ENCODE assay signal across 25 cellular contexts in genomic region chr1:164700683-164701082, GRCh38.
DNase-seq lines count a peak whose midpoint lies in the region; ATAC-seq, FAIRE-seq and TF ChIP-seq lines count a peak whose summit lies in the region.
"Had no signal": no experiment of that assay in that cellular context is flagged by ENCODE, and none has a peak within 500 bp of the region (broad histone marks: within the 10 kb centered on the region; RNA-seq: fewer than 3 reads in every experiment).

No MANE protein-coding gene starts in this region.

- H3K27me3 ChIP-seq in body of pancreas: no peaks in the 10 kb centered on the region
- H3K27me3 ChIP-seq in esophagus squamous epithelium: no peaks in the 10 kb centered on the region
- no peaks in the 10 kb centered on the region for H3K27me3 ChIP-seq in psoas muscle (ENCODE audit: insufficient read depth in 3 of 3, low read length in 2 of 3)
- H3K27me3 ChIP-seq: ascending aorta, hepatocyte had no signal

- ATAC-seq in body of pancreas: no peak
- ATAC-seq in psoas muscle: peak in 2 of 4 donors; percentile 42 to 60
- no peak for ATAC-seq in HG03442 (IDR thresholded peaks at IDR 0.05; ENCODE audit: unreplicated experiment)
- ATAC-seq: mucosa of descending colon; stimulated activated effector memory CD8-positive, alpha-beta T cell treated with anti-CD3 and anti-CD28 coated beads, Interleukin-12 subunit alpha, Interleukin-12 subunit beta, amount 100 ng/mL, for 72 hours; T-helper 17 cell had no signal

- no peaks in the 10 kb centered on the region for H3K27me3 Mint-ChIP-seq in type B pancreatic cell
- H3K27me3 Mint-ChIP-seq: T-helper 17 cell had no signal

- no peak for TF ChIP-seq POLR2A in body of pancreas (IDR thresholded peaks at IDR 0.05)
- TF ChIP-seq POLR2A in esophagus squamous epithelium (IDR thresholded peaks at IDR 0.05): no peak

- H3K27ac ChIP-seq in body of pancreas: peak overlapping the region in 3 of 4 donors; percentile 2 to 53 (median 46)
- peak overlapping the region in 3 of 4 donors; percentile 11 to 70 (median 58) for H3K27ac ChIP-seq in esophagus squamous epithelium
- peak overlapping the region; percentile 69 for H3K27ac ChIP-seq in psoas muscle
- H3K27ac ChIP-seq: ascending aorta, BLaER1, hepatocyte, PC-9 had no signal

- intact Hi-C loops in body of pancreas (cut with DNase I) (no loop called here), esophagus squamous epithelium (cut with DNase I) (no loop called here), psoas muscle (cut with DNase I) (no loop called here)

- H3K36me3 Mint-ChIP-seq in type B pancreatic cell: peaks cover 23% of the 10 kb centered on the region
- H3K36me3 Mint-ChIP-seq: stimulated activated effector memory CD8-positive, alpha-beta T cell treated with anti-CD3 and anti-CD28 coated beads, Interleukin-12 subunit alpha, Interleukin-12 subunit beta, amount 100 ng/mL, for 72 hours had no signal

- no peak for TF ChIP-seq CTCF in body of pancreas (IDR thresholded peaks at IDR 0.05)
- no peak for TF ChIP-seq CTCF in esophagus squamous epithelium (IDR thresholded peaks at IDR 0.05)
- no peak for TF ChIP-seq CTCF in psoas muscle (IDR thresholded peaks at IDR 0.05)
- no peak for TF ChIP-seq CTCF in type B pancreatic cell (conservative IDR thresholded peaks at IDR 0.05)

- peaks cover 57% of the 10 kb centered on the region for H3K4me1 ChIP-seq in body of pancreas
- H3K4me1 ChIP-seq in esophagus squamous epithelium: peaks cover 0 to 89% (median 21%) of the 10 kb centered on the region in 3 donors
- H3K4me1 ChIP-seq in psoas muscle: peaks cover 39% of the 10 kb centered on the region
- H3K4me1 ChIP-seq: ascending aorta, BLaER1, HAP-1 had no signal

- FAIRE-seq in frontal cortex (lab: Jason Lieb, UNC): no peak
- FAIRE-seq: TTC549 had no signal

- H3K27ac Mint-ChIP-seq in type B pancreatic cell: peak overlapping the region; percentile 53
- H3K27ac Mint-ChIP-seq: stimulated activated effector memory CD8-positive, alpha-beta T cell treated with anti-CD3 and anti-CD28 coated beads, Interleukin-12 subunit alpha, Interleukin-12 subunit beta, amount 100 ng/mL, for 72 hours; T-helper 17 cell had no signal

- peaks cover 51% of the 10 kb centered on the region for H3K4me1 Mint-ChIP-seq in type B pancreatic cell (ENCODE audit: unreplicated experiment)
- H3K4me1 Mint-ChIP-seq: stimulated activated effector memory CD8-positive, alpha-beta T cell treated with anti-CD3 and anti-CD28 coated beads, Interleukin-12 subunit alpha, Interleukin-12 subunit beta, amount 100 ng/mL, for 72 hours; T-helper 17 cell had no signal

- DNase-seq in body of pancreas (no peak), esophagus squamous epithelium (lab: John Stamatoyannopoulos, UW) (no peak), psoas muscle (no peak), type B pancreatic cell (ENCODE audit: extremely low spot score, unreplicated experiment) (no peak), frontal cortex (ENCODE audit: low spot score in 2 of 2) (no peak)
- DNase-seq in activated naive CD4-positive, alpha-beta T cell (lab: John Stamatoyannopoulos, UW): no peak
- DNase-seq: activated CD4-positive, alpha-beta T cell treated with anti-CD3 and anti-CD28 coated beads, Interleukin-2, amount 50 U/mL, for 1 hour; activated CD4-positive, CD25-positive, alpha-beta regulatory T cell; activated effector memory CD4-positive, alpha-beta T cell treated with Interleukin-2 at 50 U/mL for 16 hours; activated T-cell treated with anti-CD3 and anti-CD28 coated beads, Interleukin-2, amount 50 U/mL, for 1 hour; cortex of kidney; foreskin fibroblast; mucosa of descending colon; NCI-H146; PC-9; T-helper 17 cell had no signal

- H3K4me3 ChIP-seq in body of pancreas (no peak overlapping the region), esophagus squamous epithelium (no peak overlapping the region), psoas muscle (peak overlapping the region; percentile 40)
- H3K4me3 ChIP-seq: BLaER1, HAP-1, hepatocyte, lung, mucosa of descending colon, PC-9 had no signal

- H3K9me3 Mint-ChIP-seq in type B pancreatic cell: no peaks in the 10 kb centered on the region
- H3K9me3 Mint-ChIP-seq: nephron; stimulated activated effector memory CD8-positive, alpha-beta T cell treated with anti-CD3 and anti-CD28 coated beads, Interleukin-12 subunit alpha, Interleukin-12 subunit beta, amount 100 ng/mL, for 72 hours had no signal

- no peaks in the 10 kb centered on the region for H3K36me3 ChIP-seq in body of pancreas (replicated peaks in 1 of 2; ENCODE audit: insufficient read depth in 1 of 2, low read depth in 2 of 2)
- H3K36me3 ChIP-seq in esophagus squamous epithelium: no peaks in the 10 kb centered on the region
- H3K36me3 ChIP-seq in psoas muscle (ENCODE audit: insufficient read depth in 1 of 2, low read depth in 1 of 2): peaks cover 0 to 2% of the 10 kb centered on the region in 2 donors
- H3K36me3 ChIP-seq: ascending aorta, HAP-1 had no signal

- H3K4me3 Mint-ChIP-seq in type B pancreatic cell: no peak overlapping the region
- H3K4me3 Mint-ChIP-seq: nephron; stimulated activated effector memory CD8-positive, alpha-beta T cell treated with anti-CD3 and anti-CD28 coated beads, Interleukin-12 subunit alpha, Interleukin-12 subunit beta, amount 100 ng/mL, for 72 hours; T-helper 17 cell had no signal

- WGBS in body of pancreas, 2 donors: 60 to 67% methylated on average over 2 of the region's 2 CpGs
- WGBS in esophagus squamous epithelium, 2 donors: 37 to 44% methylated on average over 2 of the region's 2 CpGs
- WGBS in psoas muscle, 3 donors: 95 to 99% (median 97%) methylated on average over 2 of the region's 2 CpGs

- H3K9me3 ChIP-seq in body of pancreas (no peaks in the 10 kb centered on the region), esophagus squamous epithelium (no peaks in the 10 kb centered on the region), psoas muscle (no peaks in the 10 kb centered on the region)
- H3K9me3 ChIP-seq: ascending aorta, BLaER1, HAP-1, mucosa of descending colon had no signal
